In genomic region chr3:69020424-69020823, GRCh38 we compare ENCODE assay signal across 1 cellular context.
TF ChIP-seq lines count a peak whose summit lies in the region.

No MANE protein-coding gene starts in this region.

TF ChIP-seq in neural cell, 6 proteins besides CTCF, POLR2A, EP300 and RAD21 (continued from another document):
- TF ChIP-seq TAF1 (IDR thresholded peaks at IDR 0.05; ENCODE audit: low read depth) = no peak
- no peak for TF ChIP-seq POLR2AphosphoS5 (IDR thresholded peaks at IDR 0.05)
- no peak for TF ChIP-seq MXI1 (conservative IDR thresholded peaks at IDR 0.05; ENCODE audit: poor library complexity, severe bottlenecking)
- no peak for TF ChIP-seq EZH2 (IDR thresholded peaks at IDR 0.05; ENCODE audit: borderline replicate concordance, insufficient read depth, low read length, poor library complexity, severe bottlenecking)
- TF ChIP-seq SMC3 (conservative IDR thresholded peaks at IDR 0.05; ENCODE audit: poor library complexity) = no peak
